In the genomic region with DNA sequence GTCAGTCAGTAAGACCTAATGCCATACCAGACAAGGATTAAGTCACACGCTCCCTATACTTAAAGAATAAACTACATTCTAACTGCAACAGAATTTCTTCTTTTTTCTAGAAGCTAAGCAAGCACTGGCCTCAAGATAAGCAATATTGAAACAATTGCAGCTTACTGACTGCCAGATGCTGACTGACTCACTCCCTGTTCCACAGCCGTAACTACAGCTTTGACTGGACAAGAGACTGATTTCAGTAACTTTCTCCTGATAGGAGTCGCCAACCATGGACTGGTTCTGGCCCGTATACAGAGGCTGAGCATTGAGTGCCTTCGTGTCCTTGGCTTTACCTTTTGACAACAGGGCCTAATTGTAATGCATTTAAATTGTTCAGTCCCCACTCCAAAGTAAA, we compare ENCODE assay signal across 1 cellular context.
TF ChIP-seq lines count a peak whose summit lies in the region.

No MANE protein-coding gene starts in this region.

TF ChIP-seq in K562, 482 proteins besides CTCF, POLR2A, EP300 and RAD21 (continued from another document):
- TF ChIP-seq, protein P1, sequence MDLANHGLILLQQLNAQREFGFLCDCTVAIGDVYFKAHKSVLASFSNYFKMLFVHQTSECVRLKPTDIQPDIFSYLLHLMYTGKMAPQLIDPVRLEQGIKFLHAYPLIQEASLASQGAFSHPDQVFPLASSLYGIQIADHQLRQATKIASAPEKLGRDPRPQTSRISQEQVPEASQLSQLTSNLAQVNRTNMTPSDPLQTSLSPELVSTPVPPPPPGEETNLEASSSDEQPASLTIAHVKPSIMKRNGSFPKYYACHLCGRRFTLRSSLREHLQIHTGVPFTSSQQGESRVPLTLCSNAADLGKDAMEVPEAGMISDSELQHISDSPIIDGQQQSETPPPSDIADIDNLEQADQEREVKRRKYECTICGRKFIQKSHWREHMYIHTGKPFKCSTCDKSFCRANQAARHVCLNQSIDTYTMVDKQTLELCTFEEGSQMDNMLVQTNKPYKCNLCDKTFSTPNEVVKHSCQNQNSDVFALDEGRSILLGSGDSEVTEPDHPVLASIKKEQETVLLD (IDR thresholded peaks at IDR 0.05), result no peak
- TF ChIP-seq EWSR1 (IDR thresholded peaks at IDR 0.05; ENCODE audit: borderline replicate concordance, low read depth, partially characterized antibody), result peak; percentile 29
